ENCODE assay signal across 14 cellular contexts in genomic region chr10:103829838-103830465, GRCh38.
"Had no signal": no experiment of that assay in that cellular context is flagged by ENCODE, and none has a peak within 500 bp of the region (broad histone marks: within the 10 kb centered on the region; RNA-seq: fewer than 3 reads in every experiment).

No MANE protein-coding gene starts in this region.

- H3K27me3 ChIP-seq: sigmoid colon had no signal

- DNase-seq: activated CD4-positive, alpha-beta T cell treated with anti-CD3 and anti-CD28 coated beads, Interleukin-2, amount 10 ng/mL, durations not matched to agents 24 days and 14 days; activated CD8-positive, alpha-beta memory T cell treated with anti-CD3 and anti-CD28 coated beads for 24 hours; activated naive CD4-positive, alpha-beta T cell treated with anti-CD3 and anti-CD28 coated beads for 36 hours; effector memory CD4-positive, alpha-beta T cell; erythroblast; left cardiac atrium; mucosa of descending colon; naive thymus-derived CD8-positive, alpha-beta T cell; nucleus accumbens; sigmoid colon; stimulated activated CD4-positive, alpha-beta T cell treated with anti-CD3 and anti-CD28 coated beads, Interleukin-12 subunit alpha, Interleukin-12 subunit beta, amount 100 ng/mL, for 4 hours; stimulated activated naive CD4-positive, alpha-beta T cell treated with Interleukin-2 at 50 U/mL for 16 hours; trophoblast cell had no signal

- H3K4me3 ChIP-seq: mucosa of descending colon, prostate gland, sigmoid colon had no signal

- H3K27ac ChIP-seq: prostate gland, sigmoid colon had no signal

- H3K9me3 ChIP-seq: mucosa of descending colon, prostate gland, sigmoid colon had no signal

- H3K4me1 ChIP-seq: prostate gland had no signal

- ATAC-seq: naive thymus-derived CD8-positive, alpha-beta T cell had no signal

- H3K36me3 ChIP-seq: prostate gland, sigmoid colon had no signal
